ENCODE assay signal across 21 cellular contexts in the genomic region with DNA sequence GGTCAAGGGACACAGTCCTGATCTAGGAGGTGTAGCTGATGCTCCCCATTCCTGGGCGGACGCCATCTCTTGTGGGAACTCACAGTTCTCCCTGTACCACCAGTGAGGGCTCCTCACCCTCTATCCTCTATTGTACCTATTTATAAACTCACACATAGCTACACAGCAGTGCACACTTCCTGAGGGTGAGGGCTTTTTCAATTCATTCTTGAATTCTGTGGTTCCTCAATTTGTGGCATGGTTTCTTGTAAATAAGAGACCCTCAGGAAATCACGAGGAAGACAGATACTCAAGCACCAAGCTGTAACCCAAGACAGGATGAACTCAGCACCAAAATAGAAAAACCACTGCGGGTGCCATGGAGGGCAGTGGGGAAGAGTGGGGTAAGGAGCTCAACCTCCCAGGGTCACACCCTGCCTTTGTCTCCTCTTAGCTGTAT.
A peak's percentile ranks its signal among the peaks of the same experiment; 100 is the strongest.
DNase-seq lines count a peak whose midpoint lies in the region; ATAC-seq, FAIRE-seq and TF ChIP-seq lines count a peak whose summit lies in the region.
"Had no signal": no experiment of that assay in that cellular context is flagged by ENCODE, and none has a peak within 500 bp of the region (broad histone marks: within the 10 kb centered on the region; RNA-seq: fewer than 3 reads in every experiment).

No MANE protein-coding gene starts in this region.

- TF ChIP-seq RAD21 in H1 (IDR thresholded peaks at IDR 0.05 in 1 of 2, conservative IDR thresholded peaks at IDR 0.05 in 1 of 2; ENCODE audit: low read depth in 2 of 2, low read length in 2 of 2) = no peak

- H3K9me3 ChIP-seq in H1 (ENCODE audit: insufficient read depth in 2 of 2, low read depth in 1 of 2, low read length in 1 of 2) (no peaks in the 10 kb centered on the region; a peak in 2 of 4 replicates), mesenchymal stem cell (ENCODE audit: control insufficient read depth, low read length) (no peaks in the 10 kb centered on the region)
- H3K9me3 ChIP-seq: body of pancreas, ovary, right lobe of liver, thyroid gland had no signal

- H2AK5ac ChIP-seq in H1 (ENCODE audit: low read depth, low read length) (no peak overlapping the region; the same call in 1 of the 2 replicates), mesenchymal stem cell (ENCODE audit: low read length, severe bottlenecking) (peak overlapping the region; percentile 58)

- no peak overlapping the region for H2BK15ac ChIP-seq in H1 (ENCODE audit: low read length)
- H2BK15ac ChIP-seq in mesenchymal stem cell (ENCODE audit: low read depth, poor library complexity, severe bottlenecking) = no peak overlapping the region

- DNase-seq in Ammon's horn (ENCODE audit: low spot score) (peak; percentile 66), KBM-7 (peak; percentile 83), H1 (ENCODE audit: low read depth in 1 of 2, low spot score in 2 of 2) (no peak), mesenchymal stem cell (no peak), NCI-H1092 treated with DMSO at 0.1 percent for 48 hours (lab: John Stamatoyannopoulos, UW) (no peak), EL (no peak)
- DNase-seq: activated CD4-positive, alpha-beta memory T cell treated with anti-CD3 and anti-CD28 coated beads, Interleukin-2, amount 10 ng/mL, durations not matched to agents 7 days and 5 days; activated T-cell treated with anti-CD3 and anti-CD28 coated beads, Interleukin-2, amount 50 U/mL, for 48 hours; CD8-positive, alpha-beta memory T cell; H7; Karpas-422; ovary; WERI-Rb-1 had no signal

- H2BK12ac ChIP-seq in H1 (ENCODE audit: low read depth, low read length) = peak overlapping the region; percentile 62; the same call in 1 of the 2 replicates
- no peak overlapping the region for H2BK12ac ChIP-seq in mesenchymal stem cell (ENCODE audit: low read length in 2 of 2)

- H3K27me3 ChIP-seq in H1 (replicated peaks in 1 of 4; ENCODE audit: control insufficient read depth in 3 of 4, extremely low read depth in 1 of 4, insufficient read depth in 3 of 4, low read length in 3 of 4) (peaks cover 0 to 2% (median 0%) of the 10 kb centered on the region in 4 experiments; a peak in 1 of 7 replicates), mesenchymal stem cell (ENCODE audit: control insufficient read depth in 1 of 2, insufficient read depth in 1 of 2, low read length in 2 of 2) (peaks cover 0 to 12% of the 10 kb centered on the region in 2 experiments)
- H3K27me3 ChIP-seq: body of pancreas, ovary, right lobe of liver, thyroid gland had no signal

- in situ Hi-C loops in KBM-7 (cut with MboI; ENCODE audit: low pct_unique_long_range_greater_than_20kb, low sequenced_read_pairs) = no loop called here

- no peak overlapping the region for H3K4ac ChIP-seq in H1 (replicated peaks; ENCODE audit: insufficient read length, low read depth, low read length)
- H3K4ac ChIP-seq in mesenchymal stem cell (ENCODE audit: low read depth in 1 of 2, low read length in 2 of 2) = no peak overlapping the region

- no peak overlapping the region for H4K5ac ChIP-seq in H1 (ENCODE audit: insufficient read length, low read depth, low read length)

- no peak overlapping the region for H3K56ac ChIP-seq in H1 (replicated peaks; ENCODE audit: insufficient read length, low read depth, low read length)

- peaks cover 2 to 12% (median 7%) of the 10 kb centered on the region in 4 experiments for H3K4me1 ChIP-seq in H1 (replicated peaks in 1 of 4; ENCODE audit: control insufficient read depth in 3 of 4, insufficient read depth in 4 of 4, low read length in 3 of 4)
- peaks cover 20% of the 10 kb centered on the region for H3K4me1 ChIP-seq in mesenchymal stem cell (ENCODE audit: control insufficient read depth, insufficient read depth, low read depth, low read length)
- H3K4me1 ChIP-seq: right lobe of liver, thyroid gland had no signal

- H3K79me1 ChIP-seq in H1 (ENCODE audit: low read depth, low read length) = no peaks in the 10 kb centered on the region
- no peaks in the 10 kb centered on the region for H3K79me1 ChIP-seq in mesenchymal stem cell (replicated peaks; ENCODE audit: low read length, poor library complexity, severe bottlenecking)

- TF ChIP-seq POLR2A in H1 (IDR thresholded peaks at IDR 0.05; ENCODE audit: control extremely low read depth in 1 of 2, low read depth in 2 of 2, low read length in 2 of 2) = no peak

- FAIRE-seq in H1 (lab: Jason Lieb, UNC) = no peak
- FAIRE-seq: colon, endometrium, RCC 7860 had no signal

- H3K36me3 ChIP-seq in H1 (ENCODE audit: control insufficient read depth in 2 of 4, insufficient read depth in 4 of 4, low read length in 3 of 4) = no peaks in the 10 kb centered on the region
- H3K36me3 ChIP-seq in mesenchymal stem cell (ENCODE audit: control insufficient read depth in 1 of 2, insufficient read depth in 2 of 2, low read depth in 1 of 2, low read length in 2 of 2) = no peaks in the 10 kb centered on the region
- H3K36me3 ChIP-seq: ovary, right lobe of liver, thyroid gland, WERI-Rb-1 had no signal

- ATAC-seq in GM21723 (IDR thresholded peaks at IDR 0.05; ENCODE audit: unreplicated experiment) (no peak), HG03520 (IDR thresholded peaks at IDR 0.05; ENCODE audit: unreplicated experiment) (no peak)

- 90% methylated on average over 4 of the region's 4 CpGs; no CpG with 5 or more reads in 1 of the 2 experiments for WGBS in H1 (ENCODE audit: extremely low coverage in 1 of 2, insufficient coverage in 1 of 2, insufficient read length in 1 of 2, insufficient replicate concordance in 2 of 2, low coverage in 1 of 2, low lambda C conversion rate in 2 of 2, missing lambda C conversion rate in 1 of 2), 2 experiments
- WGBS in mesenchymal stem cell = 81% methylated on average over 2 of the region's 4 CpGs

- H3K23ac ChIP-seq in H1 (ENCODE audit: insufficient read length) (no peak overlapping the region), mesenchymal stem cell (ENCODE audit: low read length in 2 of 2) (no peak overlapping the region)

- H4K8ac ChIP-seq in H1 (ENCODE audit: extremely low read depth, insufficient read depth, low read length) (no peak overlapping the region), mesenchymal stem cell (ENCODE audit: low read length) (no peak overlapping the region)

- H4K20me1 ChIP-seq in H1 (replicated peaks in 1 of 2; ENCODE audit: control insufficient read depth in 1 of 2, insufficient read depth in 2 of 2, low read length in 2 of 2) = no peaks in the 10 kb centered on the region

- POLR2A ChIA-PET in H1 (lab: Charles Lee; ENCODE audit: partially characterized antibody) = no interaction called here

- H3K27ac ChIP-seq in H1 (ENCODE audit: low read depth, low read length) (no peak overlapping the region), mesenchymal stem cell (ENCODE audit: low read length, poor library complexity, severe bottlenecking) (no peak overlapping the region)
- H3K27ac ChIP-seq: ovary, right lobe of liver, thyroid gland, WERI-Rb-1 had no signal

- H3K18ac ChIP-seq in H1 (ENCODE audit: extremely low read depth, low read length) = no peak overlapping the region
- H3K18ac ChIP-seq in mesenchymal stem cell (ENCODE audit: low read depth in 1 of 2, low read length in 2 of 2) = no peak overlapping the region

- H2BK20ac ChIP-seq in H1 (ENCODE audit: low read length) = no peak overlapping the region

- H2AFZ ChIP-seq in H1 (ENCODE audit: low read length) (no peak overlapping the region), mesenchymal stem cell (ENCODE audit: low read depth, low read length) (no peak overlapping the region)

- no peak overlapping the region for H3K9ac ChIP-seq in H1 (replicated peaks in 1 of 4; ENCODE audit: extremely low read depth in 1 of 4, low read depth in 3 of 4, low read length in 3 of 4)
- H3K9ac ChIP-seq in mesenchymal stem cell (ENCODE audit: low read length) = no peak overlapping the region

- H4K91ac ChIP-seq in H1 (replicated peaks; ENCODE audit: insufficient read length, low read length) (no peak overlapping the region), mesenchymal stem cell (ENCODE audit: low read length) (no peak overlapping the region)

- H3K14ac ChIP-seq in H1 (ENCODE audit: insufficient read length) = no peak overlapping the region
- H3K14ac ChIP-seq in mesenchymal stem cell (ENCODE audit: low read length in 2 of 2) = no peak overlapping the region

- no peaks in the 10 kb centered on the region for H3K79me2 ChIP-seq in H1 (ENCODE audit: control insufficient read depth in 1 of 2, insufficient read depth in 2 of 2, low read length in 2 of 2)

- no peaks in the 10 kb centered on the region for H3K23me2 ChIP-seq in H1 (ENCODE audit: low read depth, low read length)

- CTCF ChIA-PET in H1 (lab: Charles Lee; ENCODE audit: partially characterized antibody) = interaction anchor here (1.2 to 1.4 kb wide), 2 partner anchors 56 to 135 kb away, joined by 3 read pairs; no protein-coding TSS in a partner anchor

- H3K4me3 ChIP-seq in H1 (ENCODE audit: extremely low read depth in 1 of 4, insufficient read depth in 2 of 4, low read depth in 3 of 4, low read length in 4 of 4) = no peak overlapping the region
- H3K4me3 ChIP-seq in mesenchymal stem cell (ENCODE audit: insufficient read depth in 1 of 2, low read depth in 1 of 2, low read length in 2 of 2) = no peak overlapping the region
- H3K4me3 ChIP-seq: body of pancreas, ovary, right lobe of liver, thyroid gland had no signal

- TF ChIP-seq EP300 in H1 (IDR thresholded peaks at IDR 0.05; ENCODE audit: borderline replicate concordance in 1 of 2, low read depth in 2 of 2, low read length in 2 of 2) = no peak

- TF ChIP-seq CTCF in H1 (IDR thresholded peaks at IDR 0.05; ENCODE audit: control extremely low read depth in 1 of 3, insufficient read depth in 1 of 3, low read depth in 1 of 3, low read length in 3 of 3) = no peak

- H2BK120ac ChIP-seq in H1 (replicated peaks; ENCODE audit: low read depth, low read length) (no peak overlapping the region), mesenchymal stem cell (ENCODE audit: low read depth, low read length) (no peak overlapping the region)

- H2BK5ac ChIP-seq in H1 (ENCODE audit: low read depth, low read length) (no peak overlapping the region), mesenchymal stem cell (ENCODE audit: low read depth, low read length, poor library complexity, severe bottlenecking) (no peak overlapping the region)

- H3K4me2 ChIP-seq in H1 (ENCODE audit: insufficient read depth in 1 of 2, low read depth in 2 of 2, low read length in 2 of 2) (no peak overlapping the region), mesenchymal stem cell (ENCODE audit: low read length, poor library complexity, severe bottlenecking) (no peak overlapping the region)

TF ChIP-seq in H1, 55 proteins besides CTCF, POLR2A, EP300 and RAD21 (continues in another document):
- TF ChIP-seq NRF1 (IDR thresholded peaks at IDR 0.05; ENCODE audit: low read depth, low read length) (no peak), CHD1 (IDR thresholded peaks at IDR 0.05; ENCODE audit: low read depth, low read length) (no peak)

Comparison
In these comparisons a context has a peak if more than half of its experiments do, and no peak if none do; other contexts are left out.
1. DNase-seq: peak in Ammon's horn (single experiment) and KBM-7 (single experiment); none in H1 (0 of 2), mesenchymal stem cell (single experiment), NCI-H1092 treated with DMSO at 0.1 percent for 48 hours (single experiment) and EL (single experiment).